ENCODE assay signal across 1 cellular context in genomic region chr12:79596719-79597350, GRCh38.
TF ChIP-seq lines count a peak whose summit lies in the region.

No MANE protein-coding gene starts in this region.

TF ChIP-seq in GM23338, 12 proteins besides CTCF, POLR2A, EP300 and RAD21 (continued from another document):
- TF ChIP-seq ZNF462 (CRISPR knock-in tag; IDR thresholded peaks at IDR 0.05) = no peak
- no peak for TF ChIP-seq NANOG (IDR thresholded peaks at IDR 0.05; ENCODE audit: borderline replicate concordance)
- TF ChIP-seq, protein P1, sequence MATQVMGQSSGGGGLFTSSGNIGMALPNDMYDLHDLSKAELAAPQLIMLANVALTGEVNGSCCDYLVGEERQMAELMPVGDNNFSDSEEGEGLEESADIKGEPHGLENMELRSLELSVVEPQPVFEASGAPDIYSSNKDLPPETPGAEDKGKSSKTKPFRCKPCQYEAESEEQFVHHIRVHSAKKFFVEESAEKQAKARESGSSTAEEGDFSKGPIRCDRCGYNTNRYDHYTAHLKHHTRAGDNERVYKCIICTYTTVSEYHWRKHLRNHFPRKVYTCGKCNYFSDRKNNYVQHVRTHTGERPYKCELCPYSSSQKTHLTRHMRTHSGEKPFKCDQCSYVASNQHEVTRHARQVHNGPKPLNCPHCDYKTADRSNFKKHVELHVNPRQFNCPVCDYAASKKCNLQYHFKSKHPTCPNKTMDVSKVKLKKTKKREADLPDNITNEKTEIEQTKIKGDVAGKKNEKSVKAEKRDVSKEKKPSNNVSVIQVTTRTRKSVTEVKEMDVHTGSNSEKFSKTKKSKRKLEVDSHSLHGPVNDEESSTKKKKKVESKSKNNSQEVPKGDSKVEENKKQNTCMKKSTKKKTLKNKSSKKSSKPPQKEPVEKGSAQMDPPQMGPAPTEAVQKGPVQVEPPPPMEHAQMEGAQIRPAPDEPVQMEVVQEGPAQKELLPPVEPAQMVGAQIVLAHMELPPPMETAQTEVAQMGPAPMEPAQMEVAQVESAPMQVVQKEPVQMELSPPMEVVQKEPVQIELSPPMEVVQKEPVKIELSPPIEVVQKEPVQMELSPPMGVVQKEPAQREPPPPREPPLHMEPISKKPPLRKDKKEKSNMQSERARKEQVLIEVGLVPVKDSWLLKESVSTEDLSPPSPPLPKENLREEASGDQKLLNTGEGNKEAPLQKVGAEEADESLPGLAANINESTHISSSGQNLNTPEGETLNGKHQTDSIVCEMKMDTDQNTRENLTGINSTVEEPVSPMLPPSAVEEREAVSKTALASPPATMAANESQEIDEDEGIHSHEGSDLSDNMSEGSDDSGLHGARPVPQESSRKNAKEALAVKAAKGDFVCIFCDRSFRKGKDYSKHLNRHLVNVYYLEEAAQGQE (IDR thresholded peaks at IDR 0.05; ENCODE audit: unreplicated experiment) = no peak
- TF ChIP-seq ZNF331 (CRISPR knock-in tag; IDR thresholded peaks at IDR 0.05; ENCODE audit: low read depth) = no peak
- TF ChIP-seq, protein P2, sequence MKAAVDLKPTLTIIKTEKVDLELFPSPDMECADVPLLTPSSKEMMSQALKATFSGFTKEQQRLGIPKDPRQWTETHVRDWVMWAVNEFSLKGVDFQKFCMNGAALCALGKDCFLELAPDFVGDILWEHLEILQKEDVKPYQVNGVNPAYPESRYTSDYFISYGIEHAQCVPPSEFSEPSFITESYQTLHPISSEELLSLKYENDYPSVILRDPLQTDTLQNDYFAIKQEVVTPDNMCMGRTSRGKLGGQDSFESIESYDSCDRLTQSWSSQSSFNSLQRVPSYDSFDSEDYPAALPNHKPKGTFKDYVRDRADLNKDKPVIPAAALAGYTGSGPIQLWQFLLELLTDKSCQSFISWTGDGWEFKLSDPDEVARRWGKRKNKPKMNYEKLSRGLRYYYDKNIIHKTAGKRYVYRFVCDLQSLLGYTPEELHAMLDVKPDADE (IDR thresholded peaks at IDR 0.05) = no peak
